8 cellular contexts compared by ENCODE assay signal in genomic region chr7:158957921-158958471, GRCh38.
DNase-seq lines count a peak whose midpoint lies in the region; ATAC-seq and TF ChIP-seq lines count a peak whose summit lies in the region.

No MANE protein-coding gene starts in this region.

- H3K4me1 ChIP-seq in right lobe of liver (no peaks in the 10 kb centered on the region), gastrocnemius medialis (no peaks in the 10 kb centered on the region)

- ATAC-seq in CD4-positive, alpha-beta T cell (ENCODE audit: poor library complexity), result peak; percentile 93
- ATAC-seq in GM21786 (IDR thresholded peaks at IDR 0.05; ENCODE audit: unreplicated experiment) (peak; percentile 69), right lobe of liver (peak in 3 of 4 donors; percentile 52 to 75 (median 69)), gastrocnemius medialis (no peak)

- no peaks in the 10 kb centered on the region for H3K9me3 Mint-ChIP-seq in CD4-positive, alpha-beta T cell

- no peak overlapping the region for H3K27ac ChIP-seq in CD4-positive, alpha-beta T cell (ENCODE audit: low read depth, low read length)
- H3K27ac ChIP-seq in right lobe of liver (no peak overlapping the region), gastrocnemius medialis (no peak overlapping the region)

- POLR2A ChIA-PET in CD4-positive, alpha-beta T cell (lab: Charles Lee), result no interaction called here

- CTCF ChIA-PET in CD4-positive, alpha-beta T cell (lab: Charles Lee), result interaction anchor here (1.2 kb wide), 1 partner anchor 19 kb away, joined by 3 read pairs; no protein-coding TSS in a partner anchor

- no peaks in the 10 kb centered on the region for H3K36me3 ChIP-seq in right lobe of liver
- H3K36me3 ChIP-seq in gastrocnemius medialis, result no peaks in the 10 kb centered on the region

- H3K36me3 Mint-ChIP-seq in CD4-positive, alpha-beta T cell (ENCODE audit: low read depth), result no peaks in the 10 kb centered on the region

- WGBS in right lobe of liver (ENCODE audit: insufficient coverage, low coverage, low lambda C conversion rate, missing lambda C conversion rate), result 15% methylated on average over 9 of the region's 33 CpGs

- H3K27me3 ChIP-seq in CD4-positive, alpha-beta T cell (ENCODE audit: control insufficient read depth, insufficient read depth, low read length), result no peaks in the 10 kb centered on the region
- H3K27me3 ChIP-seq in right lobe of liver, result no peaks in the 10 kb centered on the region
- peaks cover 2 to 22% (median 19%) of the 10 kb centered on the region in 3 donors for H3K27me3 ChIP-seq in gastrocnemius medialis

- no peak overlapping the region for H3K27ac Mint-ChIP-seq in CD4-positive, alpha-beta T cell

- intact Hi-C loops in CD4-positive, alpha-beta T cell (cut with DNase I, micrococcal nuclease), result no loop called here
- intact Hi-C loops in right lobe of liver (cut with DNase I), result no loop called here
- intact Hi-C loops in gastrocnemius medialis (cut with DNase I; ENCODE audit: low total_unique reads), result no loop called here

- H3K9me3 ChIP-seq in CD4-positive, alpha-beta T cell (ENCODE audit: control insufficient read depth, low read length), result no peaks in the 10 kb centered on the region
- H3K9me3 ChIP-seq in right lobe of liver (no peaks in the 10 kb centered on the region), gastrocnemius medialis (no peaks in the 10 kb centered on the region)

- H3K4me3 ChIP-seq in right lobe of liver, result no peak overlapping the region
- H3K4me3 ChIP-seq in gastrocnemius medialis, result no peak overlapping the region

- peak overlapping the region; percentile 75 for H3K4me3 Mint-ChIP-seq in CD4-positive, alpha-beta T cell

- no peak for TF ChIP-seq POLR2A in right lobe of liver (IDR thresholded peaks at IDR 0.05)
- TF ChIP-seq POLR2A in gastrocnemius medialis (IDR thresholded peaks at IDR 0.05), result no peak

- in situ Hi-C loops in gastrocnemius medialis (cut with MboI; ENCODE audit: low sequenced_read_pairs in 4 of 4), result no loop called here

- H3K27me3 Mint-ChIP-seq in CD4-positive, alpha-beta T cell, result no peaks in the 10 kb centered on the region

- no peak for TF ChIP-seq CTCF in CD4-positive, alpha-beta T cell (IDR thresholded peaks at IDR 0.05)
- TF ChIP-seq CTCF in right lobe of liver (IDR thresholded peaks at IDR 0.05) (no peak), gastrocnemius medialis (IDR thresholded peaks at IDR 0.05 in 4 of 5, conservative IDR thresholded peaks at IDR 0.05 in 1 of 5) (no peak)

- DNase-seq in CD4-positive, alpha-beta T cell, result peak in 7 of 10 experiments; percentile 16 to 55 (median 32)
- DNase-seq in NCI-H2227 (lab: John Stamatoyannopoulos, UW; ENCODE audit: unreplicated experiment) (peak; percentile 47), right lobe of liver (no peak), activated gamma-delta T cell treated with Interleukin-2 at 50 U/mL for 16 hours (no peak), gastrocnemius medialis (no peak)
- DNase-seq in activated effector memory CD4-positive, alpha-beta T cell treated with anti-CD3 and anti-CD28 coated beads, Interleukin-2, amount 50 U/mL, for 16 hours, result peak; percentile 71
- no peak for DNase-seq in effector CD8-positive, alpha-beta T cell (lab: John Stamatoyannopoulos, UW)

- peaks cover 18% of the 10 kb centered on the region for H3K4me1 Mint-ChIP-seq in CD4-positive, alpha-beta T cell (ENCODE audit: low read depth)

Comparison
In these comparisons a context has a peak if more than half of its experiments do, and no peak if none do; other contexts are left out.
1. ATAC-seq: peak in CD4-positive, alpha-beta T cell (single experiment), GM21786 (single experiment) and right lobe of liver (3 of 4); none in gastrocnemius medialis (0 of 2).
2. DNase-seq: peak in CD4-positive, alpha-beta T cell (7 of 10), NCI-H2227 (single experiment) and activated effector memory CD4-positive, alpha-beta T cell treated with anti-CD3 and anti-CD28 coated beads, Interleukin-2, amount 50 U/mL, for 16 hours (single experiment); none in right lobe of liver (0 of 3), activated gamma-delta T cell treated with Interleukin-2 at 50 U/mL for 16 hours (single experiment), effector CD8-positive, alpha-beta T cell (single experiment) and gastrocnemius medialis (0 of 2).